19 cellular contexts compared by ENCODE assay signal in the genomic region with DNA sequence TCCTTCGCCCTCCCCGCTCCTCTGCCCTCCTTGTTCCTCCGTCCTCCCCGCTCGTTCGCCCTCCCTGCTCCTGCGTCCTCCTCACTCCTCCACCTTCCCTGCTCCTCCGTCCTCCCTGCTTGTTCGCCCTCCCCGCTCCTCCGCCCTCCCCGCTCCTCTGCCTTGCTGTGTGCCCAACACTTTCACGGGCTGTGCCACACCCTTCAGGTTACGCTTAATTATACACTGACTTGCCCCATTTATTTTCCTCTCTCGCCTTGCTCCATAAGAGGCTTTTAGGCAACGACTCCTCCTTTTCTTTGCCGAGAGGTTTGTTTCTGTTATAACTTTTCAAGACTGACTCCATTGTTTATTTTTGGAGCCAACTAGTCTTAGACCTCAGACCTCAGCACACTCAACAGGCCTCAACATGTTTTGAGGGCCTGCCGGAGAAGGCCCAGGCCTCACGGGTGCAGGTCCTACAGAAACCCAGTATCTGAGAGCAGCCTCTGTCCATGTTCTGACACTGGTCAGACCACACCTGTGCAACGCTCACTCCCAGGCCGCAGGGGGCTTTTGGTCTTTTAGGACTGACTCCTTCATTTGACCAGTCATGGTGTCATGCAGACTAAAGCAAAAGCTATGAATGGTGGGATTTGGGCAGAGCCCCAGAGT. TPM values are rescaled to one million over a fixed set of nuclear protein-coding genes. Genes with fewer than 3 reads are reported as not detected.
DNase-seq lines count a peak whose midpoint lies in the region; ATAC-seq and TF ChIP-seq lines count a peak whose summit lies in the region.
"Had no signal": no experiment of that assay in that cellular context is flagged by ENCODE, and none has a peak within 500 bp of the region (broad histone marks: within the 10 kb centered on the region; RNA-seq: fewer than 3 reads in every experiment).

No MANE protein-coding gene starts in this region.

- H2AFZ ChIP-seq in smooth muscle cell (ENCODE audit: low read depth) = no peak overlapping the region

- no peaks in the 10 kb centered on the region for H3K4me1 Mint-ChIP-seq in activated CD4-positive, alpha-beta T cell treated with anti-CD3 and anti-CD28 coated beads, Interleukin-2, amount 10 ng/mL, durations not matched to agents 24 days and 14 days

- H4K20me1 ChIP-seq in smooth muscle cell (ENCODE audit: low read depth) = no peaks in the 10 kb centered on the region

- no peak overlapping the region for H3K4me3 Mint-ChIP-seq in activated CD4-positive, alpha-beta T cell treated with anti-CD3 and anti-CD28 coated beads, Interleukin-2, amount 10 ng/mL, durations not matched to agents 24 days and 14 days
- H3K4me3 Mint-ChIP-seq: CD4-positive, CD25-positive, alpha-beta regulatory T cell; dendritic cell treated with granulocyte-macrophage colony-stimulating factor and Interleukin-4, amounts not matched to agents 40 ng/mL and 50 ng/mL, for 4 days; stimulated activated effector memory CD8-positive, alpha-beta T cell treated with anti-CD3 and anti-CD28 coated beads, Interleukin-12 subunit alpha, Interleukin-12 subunit beta, amount 100 ng/mL, for 72 hours had no signal

- H3K27me3 ChIP-seq in WERI-Rb-1 (ENCODE audit: insufficient read depth, low read depth, severe bottlenecking) = no peaks in the 10 kb centered on the region
- peaks cover 50% of the 10 kb centered on the region for H3K27me3 ChIP-seq in foreskin keratinocyte
- H3K27me3 ChIP-seq in smooth muscle cell (ENCODE audit: low read depth) = peaks cover 2% of the 10 kb centered on the region
- H3K27me3 ChIP-seq: testis had no signal

- H3K4me3 ChIP-seq in WERI-Rb-1 (ENCODE audit: low read depth, low read length) (no peak overlapping the region), smooth muscle cell (no peak overlapping the region)
- H3K4me3 ChIP-seq: testis had no signal

- H3F3A ChIP-seq in smooth muscle cell (ENCODE audit: low read depth) = no peaks in the 10 kb centered on the region

- ATAC-seq in foreskin keratinocyte (peak; percentile 39), GM21528 (IDR thresholded peaks at IDR 0.05; ENCODE audit: low FRiP score, unreplicated experiment) (no peak)
- ATAC-seq: sciatic nerve; stimulated activated effector memory CD8-positive, alpha-beta T cell treated with anti-CD3 and anti-CD28 coated beads, Interleukin-12 subunit alpha, Interleukin-12 subunit beta, amount 100 ng/mL, for 72 hours had no signal

- H3K9ac ChIP-seq in smooth muscle cell (ENCODE audit: low read depth) = no peak overlapping the region

- no peak for TF ChIP-seq CTCF in WERI-Rb-1 (IDR thresholded peaks at IDR 0.05; ENCODE audit: low read depth, low read length)
- TF ChIP-seq CTCF in foreskin keratinocyte (conservative IDR thresholded peaks at IDR 0.05) = no peak
- TF ChIP-seq CTCF in smooth muscle cell (IDR thresholded peaks at IDR 0.05; ENCODE audit: borderline replicate concordance, insufficient read depth, poor library complexity, severe bottlenecking) = no peak

- H3K4me2 ChIP-seq in smooth muscle cell = no peak overlapping the region

- no peaks in the 10 kb centered on the region for H3K79me2 ChIP-seq in smooth muscle cell (ENCODE audit: low read depth)

- no peak overlapping the region for H3K27ac Mint-ChIP-seq in activated CD4-positive, alpha-beta T cell treated with anti-CD3 and anti-CD28 coated beads, Interleukin-2, amount 10 ng/mL, durations not matched to agents 24 days and 14 days
- H3K27ac Mint-ChIP-seq: CD4-positive, CD25-positive, alpha-beta regulatory T cell; dendritic cell treated with granulocyte-macrophage colony-stimulating factor and Interleukin-4, amounts not matched to agents 40 ng/mL and 50 ng/mL, for 4 days; stimulated activated effector memory CD8-positive, alpha-beta T cell treated with anti-CD3 and anti-CD28 coated beads, Interleukin-12 subunit alpha, Interleukin-12 subunit beta, amount 100 ng/mL, for 72 hours had no signal

- H3K9me3 ChIP-seq in WERI-Rb-1 (ENCODE audit: severe bottlenecking) (no peaks in the 10 kb centered on the region), smooth muscle cell (replicated peaks; ENCODE audit: low read depth) (no peaks in the 10 kb centered on the region)
- H3K9me3 ChIP-seq: testis had no signal

- no peaks in the 10 kb centered on the region for H3K36me3 ChIP-seq in WERI-Rb-1
- no peaks in the 10 kb centered on the region for H3K36me3 ChIP-seq in smooth muscle cell (ENCODE audit: low read depth)

- DNase-seq in NCI-H187 (lab: John Stamatoyannopoulos, UW) = peak; percentile 87 to 89
- DNase-seq in WERI-Rb-1 = peak; percentile 8
- peak in 1 of 2 donors; percentile 54 for DNase-seq in foreskin keratinocyte
- no peak for DNase-seq in smooth muscle cell (lab: John Stamatoyannopoulos, UW; ENCODE audit: unreplicated experiment)
- no peak for DNase-seq in NCI-H226
- DNase-seq in activated CD4-positive, alpha-beta T cell treated with anti-CD3 and anti-CD28 coated beads, Interleukin-2, amount 10 ng/mL, durations not matched to agents 24 days and 14 days = no peak
- DNase-seq: activated CD4-positive, alpha-beta T cell treated with anti-CD3 and anti-CD28 coated beads for 4 hours; activated gamma-delta T cell treated with Interleukin-2 at 50 U/mL for 16 hours; CD4-positive, CD25-positive, alpha-beta regulatory T cell; foreskin melanocyte; NCI-H1105 treated with DMSO at 0.1 percent for 48 hours; NCI-H774; SHP77 treated with DMSO at 0.1 percent for 48 hours; T-helper 1 cell; testis had no signal

- H3K27ac ChIP-seq in WERI-Rb-1 (0 out of 2 replicates have a peak overlapping the region, but pooled peaks have one; percentile 0), foreskin keratinocyte (no peak overlapping the region), smooth muscle cell (ENCODE audit: low read depth) (peak overlapping the region; percentile 23)
- H3K27ac ChIP-seq: testis had no signal

- WGBS in smooth muscle cell (ENCODE audit: low lambda C conversion rate) = 83% methylated on average over 14 of the region's 21 CpGs

- no peaks in the 10 kb centered on the region for H3K9me3 Mint-ChIP-seq in activated CD4-positive, alpha-beta T cell treated with anti-CD3 and anti-CD28 coated beads, Interleukin-2, amount 10 ng/mL, durations not matched to agents 24 days and 14 days
- H3K9me3 Mint-ChIP-seq: dendritic cell treated with granulocyte-macrophage colony-stimulating factor and Interleukin-4, amounts not matched to agents 40 ng/mL and 50 ng/mL, for 4 days; stimulated activated effector memory CD8-positive, alpha-beta T cell treated with anti-CD3 and anti-CD28 coated beads, Interleukin-12 subunit alpha, Interleukin-12 subunit beta, amount 100 ng/mL, for 72 hours had no signal

- H3K27me3 Mint-ChIP-seq in activated CD4-positive, alpha-beta T cell treated with anti-CD3 and anti-CD28 coated beads, Interleukin-2, amount 10 ng/mL, durations not matched to agents 24 days and 14 days = peaks cover 9% of the 10 kb centered on the region

- intact Hi-C loops in activated CD4-positive, alpha-beta T cell treated with anti-CD3 and anti-CD28 coated beads, Interleukin-2, amount 10 ng/mL, durations not matched to agents 24 days and 14 days (cut with micrococcal nuclease) = no loop called here

- no peaks in the 10 kb centered on the region for H3K4me1 ChIP-seq in foreskin keratinocyte
- H3K4me1 ChIP-seq in smooth muscle cell (ENCODE audit: low read depth) = no peaks in the 10 kb centered on the region
- H3K4me1 ChIP-seq: testis had no signal

- H3K36me3 Mint-ChIP-seq in activated CD4-positive, alpha-beta T cell treated with anti-CD3 and anti-CD28 coated beads, Interleukin-2, amount 10 ng/mL, durations not matched to agents 24 days and 14 days (ENCODE audit: low read depth) = no peaks in the 10 kb centered on the region
- H3K36me3 Mint-ChIP-seq: CD4-positive, CD25-positive, alpha-beta regulatory T cell; stimulated activated effector memory CD8-positive, alpha-beta T cell treated with anti-CD3 and anti-CD28 coated beads, Interleukin-12 subunit alpha, Interleukin-12 subunit beta, amount 100 ng/mL, for 72 hours had no signal

RNA-seq across cellular contexts. Expression of a gene that starts 18.2 kb away (rescaled TPM):
- total RNA-seq in foreskin keratinocyte = 27.1 and 31.6 TPM in 2 replicates
- polyA plus RNA-seq in foreskin keratinocyte = 18.4 and 22.3 TPM in 2 replicates
- total RNA-seq in smooth muscle cell = 3.5 and 3.6 TPM in 2 replicates
- polyA plus RNA-seq in smooth muscle cell = 3.9 and 9.1 TPM in 2 replicates
- 14.3 and 15.5 TPM in 2 replicates for total RNA-seq in activated CD4-positive, alpha-beta T cell treated with anti-CD3 and anti-CD28 coated beads, Interleukin-2, amount 10 ng/mL, durations not matched to agents 24 days and 14 days

Comparison
In these comparisons a context has a peak if more than half of its experiments do, and no peak if none do; other contexts are left out.
1. DNase-seq: peak in NCI-H187 (2 of 2) and WERI-Rb-1 (single experiment); none in smooth muscle cell (single experiment), NCI-H226 (single experiment) and activated CD4-positive, alpha-beta T cell treated with anti-CD3 and anti-CD28 coated beads, Interleukin-2, amount 10 ng/mL, durations not matched to agents 24 days and 14 days (single experiment).